14 cellular contexts compared by ENCODE assay signal in the genomic region with DNA sequence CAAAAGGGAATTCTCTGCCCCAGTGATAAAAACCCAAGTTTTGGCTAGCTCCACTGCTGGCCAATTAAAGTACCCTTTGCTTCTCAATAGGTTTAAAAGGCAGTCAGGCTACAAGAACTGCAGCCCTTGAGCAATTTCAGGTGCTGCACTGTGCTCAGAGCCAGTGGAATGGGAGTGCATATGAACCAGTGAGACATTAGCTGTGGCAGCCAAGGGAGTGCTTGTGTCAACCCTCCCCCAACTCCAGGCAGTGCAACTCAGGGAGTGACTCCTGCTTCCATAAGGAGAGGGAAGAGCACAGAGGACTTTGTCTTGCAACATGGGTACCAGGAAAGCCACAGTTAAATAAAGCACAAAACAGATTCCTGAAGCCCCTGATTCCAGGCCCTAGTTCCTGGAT.
DNase-seq lines count a peak whose midpoint lies in the region; ATAC-seq, FAIRE-seq and TF ChIP-seq lines count a peak whose summit lies in the region.
"Had no signal": no experiment of that assay in that cellular context is flagged by ENCODE, and none has a peak within 500 bp of the region (broad histone marks: within the 10 kb centered on the region; RNA-seq: fewer than 3 reads in every experiment).

No MANE protein-coding gene starts in this region.

- H3K27me3 Mint-ChIP-seq in H9 (ENCODE audit: low read depth) = peaks cover 1% of the 10 kb centered on the region; the same call in 1 of the 2 replicates
- peaks cover 5% of the 10 kb centered on the region for H3K27me3 Mint-ChIP-seq in activated T-helper 2 cell treated with anti-CD3 and anti-CD28 coated beads, Interferon-gamma antibody, Interleukin-2, Interleukin-4, amounts not matched to agents 10 μg/mL and 5 μg/mL and 100 μg/mL, durations not matched to agents 14 hours and 24 hours and 36 hours (ENCODE audit: low read depth)

- H3K27ac Mint-ChIP-seq in H9 = no peak overlapping the region
- no peak overlapping the region for H3K27ac Mint-ChIP-seq in activated T-helper 2 cell treated with anti-CD3 and anti-CD28 coated beads, Interferon-gamma antibody, Interleukin-2, Interleukin-4, amounts not matched to agents 10 μg/mL and 5 μg/mL and 100 μg/mL, durations not matched to agents 14 hours and 24 hours and 36 hours
- H3K27ac Mint-ChIP-seq: activated B cell treated with CpG ODN at 0.5 μM for 24 hours; stimulated activated effector memory CD8-positive, alpha-beta T cell treated with anti-CD3 and anti-CD28 coated beads, Interleukin-12 subunit alpha, Interleukin-12 subunit beta, amount 100 ng/mL, for 72 hours had no signal

- H2BK120ac ChIP-seq in H9 (ENCODE audit: low read depth, low read length, poor library complexity, severe bottlenecking) (no peak overlapping the region), H1 (replicated peaks; ENCODE audit: low read depth, low read length) (no peak overlapping the region), mesendoderm (ENCODE audit: low read depth, low read length) (no peak overlapping the region)

- no peak overlapping the region for H3K4me2 ChIP-seq in H9 (ENCODE audit: insufficient read depth, insufficient read length, low read length)
- H3K4me2 ChIP-seq in H1 (ENCODE audit: insufficient read depth in 1 of 2, low read depth in 2 of 2, low read length in 2 of 2) = no peak overlapping the region
- no peak overlapping the region for H3K4me2 ChIP-seq in mesendoderm (ENCODE audit: low read length)

- CTCF ChIA-PET in H1 (lab: Charles Lee; ENCODE audit: partially characterized antibody) = no interaction called here

- H3K4me3 Mint-ChIP-seq in H9 = no peak overlapping the region
- H3K4me3 Mint-ChIP-seq in activated T-helper 2 cell treated with anti-CD3 and anti-CD28 coated beads, Interferon-gamma antibody, Interleukin-2, Interleukin-4, amounts not matched to agents 10 μg/mL and 5 μg/mL and 100 μg/mL, durations not matched to agents 14 hours and 24 hours and 36 hours (ENCODE audit: low read depth) = no peak overlapping the region
- H3K4me3 Mint-ChIP-seq: activated B cell treated with CpG ODN at 0.5 μM for 24 hours; stimulated activated effector memory CD8-positive, alpha-beta T cell treated with anti-CD3 and anti-CD28 coated beads, Interleukin-12 subunit alpha, Interleukin-12 subunit beta, amount 100 ng/mL, for 72 hours had no signal

- H4K8ac ChIP-seq in H9 (replicated peaks; ENCODE audit: insufficient read length, low read depth, low read length) (no peak overlapping the region), H1 (ENCODE audit: extremely low read depth, insufficient read depth, low read length) (no peak overlapping the region), mesendoderm (ENCODE audit: low read depth, low read length) (no peak overlapping the region)

- H3K79me1 ChIP-seq in H9 (ENCODE audit: insufficient read depth, low read depth, low read length, poor library complexity, severe bottlenecking) (no peaks in the 10 kb centered on the region), H1 (ENCODE audit: low read depth, low read length) (no peaks in the 10 kb centered on the region), mesendoderm (ENCODE audit: low read length) (no peaks in the 10 kb centered on the region)

- H3K4me1 ChIP-seq in H9 (ENCODE audit: insufficient read depth, low read length) (no peaks in the 10 kb centered on the region; the same call in 1 of the 2 replicates), H1 (replicated peaks in 1 of 4; ENCODE audit: control insufficient read depth in 3 of 4, insufficient read depth in 4 of 4, low read length in 3 of 4) (no peaks in the 10 kb centered on the region; a peak in 1 of 7 replicates), mesendoderm (ENCODE audit: control insufficient read depth, low read depth, low read length) (no peaks in the 10 kb centered on the region), kidney (ENCODE audit: control insufficient read depth in 1 of 2, insufficient read depth in 1 of 2, low read depth in 1 of 2, low read length in 2 of 2) (no peaks in the 10 kb centered on the region)
- H3K4me1 ChIP-seq: Caco-2, SJCRH30 had no signal

- no peak overlapping the region for H3T11ph ChIP-seq in H9 (ENCODE audit: low read length)

- H3K9me3 Mint-ChIP-seq in H9 = peaks cover 70 to 74% of the 10 kb centered on the region in 2 experiments
- peaks cover 14% of the 10 kb centered on the region for H3K9me3 Mint-ChIP-seq in activated T-helper 2 cell treated with anti-CD3 and anti-CD28 coated beads, Interferon-gamma antibody, Interleukin-2, Interleukin-4, amounts not matched to agents 10 μg/mL and 5 μg/mL and 100 μg/mL, durations not matched to agents 14 hours and 24 hours and 36 hours

- no peak for TF ChIP-seq POLR2A in H1 (IDR thresholded peaks at IDR 0.05; ENCODE audit: control extremely low read depth in 1 of 2, low read depth in 2 of 2, low read length in 2 of 2)

- H4K20me1 ChIP-seq in H9 (ENCODE audit: control insufficient read depth, insufficient read depth, insufficient read length) (no peaks in the 10 kb centered on the region), H1 (replicated peaks in 1 of 2; ENCODE audit: control insufficient read depth in 1 of 2, insufficient read depth in 2 of 2, low read length in 2 of 2) (no peaks in the 10 kb centered on the region)

- no peak overlapping the region for H3K27ac ChIP-seq in H9 (ENCODE audit: insufficient read length, low read depth, low read length)
- H3K27ac ChIP-seq in H1 (ENCODE audit: low read depth, low read length) = no peak overlapping the region
- H3K27ac ChIP-seq in mesendoderm (ENCODE audit: low read depth, low read length) = no peak overlapping the region
- H3K27ac ChIP-seq in kidney (ENCODE audit: low read depth in 2 of 2, low read length in 2 of 2) = no peak overlapping the region
- H3K27ac ChIP-seq: C4-2B, ovary, SJCRH30 had no signal

- TF ChIP-seq RAD21 in H1 (IDR thresholded peaks at IDR 0.05 in 1 of 2, conservative IDR thresholded peaks at IDR 0.05 in 1 of 2; ENCODE audit: low read depth in 2 of 2, low read length in 2 of 2) = no peak; a peak in 1 of 4 replicates

- H3K9me3 ChIP-seq in H9 (ENCODE audit: control insufficient read depth, low read depth, low read length) (peaks cover 18% of the 10 kb centered on the region), H1 (ENCODE audit: insufficient read depth in 2 of 2, low read depth in 1 of 2, low read length in 1 of 2) (peaks cover 16 to 21% of the 10 kb centered on the region in 2 experiments), kidney (ENCODE audit: control insufficient read depth in 1 of 2, low read length in 2 of 2) (no peaks in the 10 kb centered on the region)
- H3K9me3 ChIP-seq: Caco-2, ovary, SJCRH30 had no signal

- H3K14ac ChIP-seq in H9 (ENCODE audit: insufficient read depth, low read length) (no peak overlapping the region), H1 (ENCODE audit: insufficient read length) (no peak overlapping the region)

- H3K4ac ChIP-seq in H9 (ENCODE audit: low read depth, low read length) = no peak overlapping the region
- H3K4ac ChIP-seq in H1 (replicated peaks; ENCODE audit: insufficient read length, low read depth, low read length) = no peak overlapping the region
- no peak overlapping the region for H3K4ac ChIP-seq in mesendoderm (ENCODE audit: low read depth, low read length)

- POLR2A ChIA-PET in H1 (lab: Charles Lee; ENCODE audit: partially characterized antibody) = no interaction called here

- no peaks in the 10 kb centered on the region for H3K23me2 ChIP-seq in H9 (ENCODE audit: insufficient read length, low read depth, low read length, poor library complexity, severe bottlenecking)
- H3K23me2 ChIP-seq in H1 (ENCODE audit: low read depth, low read length) = no peaks in the 10 kb centered on the region

- no peak overlapping the region for H3K9ac ChIP-seq in H9 (ENCODE audit: extremely low read depth, insufficient read length, low read length)
- H3K9ac ChIP-seq in H1 (replicated peaks in 1 of 4; ENCODE audit: extremely low read depth in 1 of 4, low read depth in 3 of 4, low read length in 3 of 4) = no peak overlapping the region
- H3K9ac ChIP-seq in mesendoderm (ENCODE audit: low read length) = no peak overlapping the region
- no peak overlapping the region for H3K9ac ChIP-seq in kidney (ENCODE audit: low read length in 2 of 2)

- TF ChIP-seq EP300 in H1 (IDR thresholded peaks at IDR 0.05; ENCODE audit: borderline replicate concordance in 1 of 2, low read depth in 2 of 2, low read length in 2 of 2) = no peak

- H3K36me3 Mint-ChIP-seq in H9 (ENCODE audit: insufficient read depth in 1 of 3, low read depth in 3 of 3) = peaks cover 0 to 8% (median 7%) of the 10 kb centered on the region in 3 experiments; a peak in 5 of 7 replicates
- H3K36me3 Mint-ChIP-seq in activated T-helper 2 cell treated with anti-CD3 and anti-CD28 coated beads, Interferon-gamma antibody, Interleukin-2, Interleukin-4, amounts not matched to agents 10 μg/mL and 5 μg/mL and 100 μg/mL, durations not matched to agents 14 hours and 24 hours and 36 hours (ENCODE audit: low read depth) = no peaks in the 10 kb centered on the region
- H3K36me3 Mint-ChIP-seq: stimulated activated effector memory CD8-positive, alpha-beta T cell treated with anti-CD3 and anti-CD28 coated beads, Interleukin-12 subunit alpha, Interleukin-12 subunit beta, amount 100 ng/mL, for 72 hours had no signal

- H2AFZ ChIP-seq in H9 (ENCODE audit: low read length) (no peak overlapping the region), H1 (ENCODE audit: low read length) (peak overlapping the region; percentile 73)

- H2BK12ac ChIP-seq in H9 (ENCODE audit: insufficient read length, low read depth, low read length) (no peak overlapping the region), H1 (ENCODE audit: low read depth, low read length) (no peak overlapping the region)

- no peak overlapping the region for H3K56ac ChIP-seq in H9 (ENCODE audit: insufficient read length, low read depth, low read length)
- no peak overlapping the region for H3K56ac ChIP-seq in H1 (replicated peaks; ENCODE audit: insufficient read length, low read depth, low read length)
- no peak overlapping the region for H3K56ac ChIP-seq in mesendoderm (ENCODE audit: low read length)

- DNase-seq in ELF-1 (ENCODE audit: low read depth, low spot score) = peak; percentile 6
- peak; percentile 24 for DNase-seq in H9
- DNase-seq in H1 (ENCODE audit: low read depth in 1 of 2, low spot score in 2 of 2) = no peak
- peak; percentile 40 for DNase-seq in mesendoderm
- no peak for DNase-seq in kidney
- DNase-seq in activated T-helper 2 cell treated with anti-CD3 and anti-CD28 coated beads, Interferon-gamma antibody, Interleukin-2, Interleukin-4, amounts not matched to agents 10 μg/mL and 5 μg/mL and 100 μg/mL, durations not matched to agents 14 hours and 24 hours and 36 hours (ENCODE audit: low spot score) = no peak
- DNase-seq: activated B cell treated with CpG ODN at 0.5 μM for 24 hours had no signal

- H4K91ac ChIP-seq in H9 (ENCODE audit: insufficient read length, low read depth, low read length) (no peak overlapping the region), H1 (replicated peaks; ENCODE audit: insufficient read length, low read length) (no peak overlapping the region)

- peaks cover 0 to 2% of the 10 kb centered on the region in 2 experiments; a peak in 2 of 4 replicates for H3K4me1 Mint-ChIP-seq in H9
- peaks cover 2% of the 10 kb centered on the region for H3K4me1 Mint-ChIP-seq in activated T-helper 2 cell treated with anti-CD3 and anti-CD28 coated beads, Interferon-gamma antibody, Interleukin-2, Interleukin-4, amounts not matched to agents 10 μg/mL and 5 μg/mL and 100 μg/mL, durations not matched to agents 14 hours and 24 hours and 36 hours (ENCODE audit: low read depth)
- H3K4me1 Mint-ChIP-seq: activated B cell treated with CpG ODN at 0.5 μM for 24 hours; stimulated activated effector memory CD8-positive, alpha-beta T cell treated with anti-CD3 and anti-CD28 coated beads, Interleukin-12 subunit alpha, Interleukin-12 subunit beta, amount 100 ng/mL, for 72 hours had no signal

- no peak overlapping the region for H3K18ac ChIP-seq in H9 (ENCODE audit: insufficient read length, low read depth, low read length)
- no peak overlapping the region for H3K18ac ChIP-seq in H1 (ENCODE audit: extremely low read depth, low read length)
- H3K18ac ChIP-seq in mesendoderm (ENCODE audit: low read length) = no peak overlapping the region

- H2AK5ac ChIP-seq in H9 (ENCODE audit: insufficient read length, low read length) (no peak overlapping the region), H1 (ENCODE audit: low read depth, low read length) (no peak overlapping the region), mesendoderm (ENCODE audit: low read length) (no peak overlapping the region)

- no peak overlapping the region for H4K5ac ChIP-seq in H9 (ENCODE audit: insufficient read length, low read depth, low read length)
- no peak overlapping the region for H4K5ac ChIP-seq in H1 (ENCODE audit: insufficient read length, low read depth, low read length)
- H4K5ac ChIP-seq in mesendoderm (ENCODE audit: low read length) = no peak overlapping the region

- intact Hi-C loops in kidney (cut with DNase I) = no loop called here
- intact Hi-C loops in activated T-helper 2 cell treated with anti-CD3 and anti-CD28 coated beads, Interferon-gamma antibody, Interleukin-2, Interleukin-4, amounts not matched to agents 10 μg/mL and 5 μg/mL and 100 μg/mL, durations not matched to agents 14 hours and 24 hours and 36 hours (cut with micrococcal nuclease) = no loop called here

- H3K23ac ChIP-seq in H9 (ENCODE audit: insufficient read length, low read depth, low read length) = no peak overlapping the region
- H3K23ac ChIP-seq in H1 (ENCODE audit: insufficient read length) = no peak overlapping the region
- H3K23ac ChIP-seq in mesendoderm (ENCODE audit: low read length) = no peak overlapping the region

- H3K4me3 ChIP-seq in H1 (ENCODE audit: extremely low read depth in 1 of 4, insufficient read depth in 2 of 4, low read depth in 3 of 4, low read length in 4 of 4) (no peak overlapping the region), mesendoderm (ENCODE audit: low read length) (no peak overlapping the region), kidney (ENCODE audit: low read length in 2 of 2) (no peak overlapping the region)
- H3K4me3 ChIP-seq: ovary, SJCRH30 had no signal

- H3K27me3 ChIP-seq in H9 (ENCODE audit: insufficient read depth, low read length) (no peaks in the 10 kb centered on the region), H1 (replicated peaks in 1 of 4; ENCODE audit: control insufficient read depth in 3 of 4, extremely low read depth in 1 of 4, insufficient read depth in 3 of 4, low read length in 3 of 4) (no peaks in the 10 kb centered on the region), mesendoderm (ENCODE audit: insufficient read depth, low read length, poor library complexity) (no peaks in the 10 kb centered on the region)
- H3K27me3 ChIP-seq: ovary, SJCRH30 had no signal

- H3K79me2 ChIP-seq in H9 (ENCODE audit: insufficient read depth, low read length) = no peaks in the 10 kb centered on the region
- H3K79me2 ChIP-seq in H1 (ENCODE audit: control insufficient read depth in 1 of 2, insufficient read depth in 2 of 2, low read length in 2 of 2) = no peaks in the 10 kb centered on the region
- no peaks in the 10 kb centered on the region for H3K79me2 ChIP-seq in mesendoderm (ENCODE audit: control insufficient read depth, insufficient read depth, low read length)

- H2BK20ac ChIP-seq in H9 (ENCODE audit: low read depth, low read length, poor library complexity, severe bottlenecking) (no peak overlapping the region), H1 (ENCODE audit: low read length) (no peak overlapping the region)

- peak; percentile 39 for FAIRE-seq in H1 (lab: Jason Lieb, UNC)
- no peak for FAIRE-seq in kidney (lab: Jason Lieb, UNC)
- FAIRE-seq: endometrium had no signal

- ATAC-seq in HG03521 (IDR thresholded peaks at IDR 0.05; ENCODE audit: unreplicated experiment) = no peak

- no peak overlapping the region for H2BK5ac ChIP-seq in H9 (ENCODE audit: insufficient read length, low read length)
- no peak overlapping the region for H2BK5ac ChIP-seq in H1 (ENCODE audit: low read depth, low read length)
- H2BK5ac ChIP-seq in mesendoderm (ENCODE audit: low read length) = no peak overlapping the region

- H2BK15ac ChIP-seq in H9 (ENCODE audit: low read depth, low read length) (no peak overlapping the region), H1 (ENCODE audit: low read length) (no peak overlapping the region), mesendoderm (replicated peaks; ENCODE audit: low read depth) (no peak overlapping the region)

- H3K36me3 ChIP-seq in H1 (ENCODE audit: control insufficient read depth in 2 of 4, insufficient read depth in 4 of 4, low read length in 3 of 4) = no peaks in the 10 kb centered on the region
- H3K36me3 ChIP-seq in mesendoderm (ENCODE audit: control insufficient read depth, insufficient read depth, low read length) = no peaks in the 10 kb centered on the region
- no peaks in the 10 kb centered on the region for H3K36me3 ChIP-seq in kidney (ENCODE audit: control insufficient read depth in 1 of 2, insufficient read depth in 2 of 2, low read length in 2 of 2)
- H3K36me3 ChIP-seq: ovary, SJCRH30 had no signal

- TF ChIP-seq CTCF in H9 (conservative IDR thresholded peaks at IDR 0.05) (no peak), H1 (IDR thresholded peaks at IDR 0.05; ENCODE audit: control extremely low read depth in 1 of 3, insufficient read depth in 1 of 3, low read depth in 1 of 3, low read length in 3 of 3) (no peak), kidney (IDR thresholded peaks at IDR 0.05; ENCODE audit: borderline replicate concordance, extremely low read depth, insufficient read depth) (no peak)

Comparison
In these comparisons a context has a peak if more than half of its experiments do, and no peak if none do; other contexts are left out.
1. DNase-seq: peak in ELF-1 (single experiment), H9 (single experiment) and mesendoderm (single experiment); none in H1 (0 of 2), kidney (single experiment) and activated T-helper 2 cell treated with anti-CD3 and anti-CD28 coated beads, Interferon-gamma antibody, Interleukin-2, Interleukin-4, amounts not matched to agents 10 μg/mL and 5 μg/mL and 100 μg/mL, durations not matched to agents 14 hours and 24 hours and 36 hours (single experiment).